10 cellular contexts compared by ENCODE assay signal in genomic region chr11:91947215-91947614, GRCh38.
DNase-seq lines count a peak whose midpoint lies in the region; ATAC-seq and TF ChIP-seq lines count a peak whose summit lies in the region.
"Had no signal": no experiment of that assay in that cellular context is flagged by ENCODE, and none has a peak within 500 bp of the region (broad histone marks: within the 10 kb centered on the region; RNA-seq: fewer than 3 reads in every experiment).

No MANE protein-coding gene starts in this region.

- H3K4me3 Mint-ChIP-seq in activated CD4-positive, alpha-beta T cell treated with anti-CD3 and anti-CD28 coated beads, Interleukin-2, amount 10 ng/mL, durations not matched to agents 7 days and 5 days, result no peak overlapping the region

- no peak overlapping the region for H3K4me3 ChIP-seq in fibroblast of pulmonary artery (replicated peaks; ENCODE audit: low read depth, low read length)
- H3K4me3 ChIP-seq in upper lobe of right lung, result no peak overlapping the region
- H3K4me3 ChIP-seq: skin epidermis had no signal

- H3K27me3 Mint-ChIP-seq in activated CD4-positive, alpha-beta T cell treated with anti-CD3 and anti-CD28 coated beads, Interleukin-2, amount 10 ng/mL, durations not matched to agents 7 days and 5 days, result no peaks in the 10 kb centered on the region

- H3K9me3 ChIP-seq in upper lobe of right lung, result no peaks in the 10 kb centered on the region

- CTCF ChIA-PET in activated CD4-positive, alpha-beta T cell treated with anti-CD3 and anti-CD28 coated beads, Interleukin-2, amount 10 ng/mL, durations not matched to agents 7 days and 5 days (lab: Charles Lee), result no interaction called here

- POLR2A ChIA-PET in activated CD4-positive, alpha-beta T cell treated with anti-CD3 and anti-CD28 coated beads, Interleukin-2, amount 10 ng/mL, durations not matched to agents 7 days and 5 days (lab: Charles Lee), result no interaction called here

- H3K4me1 Mint-ChIP-seq in activated CD4-positive, alpha-beta T cell treated with anti-CD3 and anti-CD28 coated beads, Interleukin-2, amount 10 ng/mL, durations not matched to agents 7 days and 5 days, result no peaks in the 10 kb centered on the region

- H3K27ac Mint-ChIP-seq in activated CD4-positive, alpha-beta T cell treated with anti-CD3 and anti-CD28 coated beads, Interleukin-2, amount 10 ng/mL, durations not matched to agents 7 days and 5 days, result no peak overlapping the region

- no peak overlapping the region for H3K27ac ChIP-seq in upper lobe of right lung
- H3K27ac ChIP-seq: 22Rv1, skin epidermis had no signal

- DNase-seq in NCI-H1436 (lab: John Stamatoyannopoulos, UW), result peak; percentile 15
- DNase-seq in NCI-H1436 treated with DMSO at 0.1 percent for 48 hours (lab: John Stamatoyannopoulos, UW), result no peak
- DNase-seq in NCI-H82 treated with DMSO at 0.1 percent for 48 hours (lab: John Stamatoyannopoulos, UW; ENCODE audit: unreplicated experiment), result peak; percentile 51
- DNase-seq in fibroblast of pulmonary artery (ENCODE audit: low read depth), result peak; percentile 26
- DNase-seq in upper lobe of right lung, result no peak
- no peak for DNase-seq in activated CD4-positive, alpha-beta T cell treated with anti-CD3 and anti-CD28 coated beads, Interleukin-2, amount 10 ng/mL, durations not matched to agents 7 days and 5 days
- DNase-seq in activated T-cell treated with anti-CD3 and anti-CD28 coated beads for 4 hours, result no peak

- intact Hi-C loops in upper lobe of right lung (cut with DNase I), result no loop called here

- H3K36me3 Mint-ChIP-seq in activated CD4-positive, alpha-beta T cell treated with anti-CD3 and anti-CD28 coated beads, Interleukin-2, amount 10 ng/mL, durations not matched to agents 7 days and 5 days (ENCODE audit: low read depth), result no peaks in the 10 kb centered on the region

- H3K27me3 ChIP-seq in upper lobe of right lung, result no peaks in the 10 kb centered on the region

- no peaks in the 10 kb centered on the region for H3K4me1 ChIP-seq in upper lobe of right lung

- TF ChIP-seq CTCF in fibroblast of pulmonary artery (IDR thresholded peaks at IDR 0.05; ENCODE audit: low read length, missing control alignments) (no peak), upper lobe of right lung (IDR thresholded peaks at IDR 0.05) (no peak)

- no peaks in the 10 kb centered on the region for H3K9me3 Mint-ChIP-seq in activated CD4-positive, alpha-beta T cell treated with anti-CD3 and anti-CD28 coated beads, Interleukin-2, amount 10 ng/mL, durations not matched to agents 7 days and 5 days

- ATAC-seq in upper lobe of right lung, result peak; percentile 36
- ATAC-seq in GM21423 (IDR thresholded peaks at IDR 0.05; ENCODE audit: unreplicated experiment), result no peak

- no peaks in the 10 kb centered on the region for H3K36me3 ChIP-seq in upper lobe of right lung

Comparison
In these comparisons a context has a peak if more than half of its experiments do, and no peak if none do; other contexts are left out.
1. DNase-seq: peak in NCI-H1436 (single experiment), NCI-H82 treated with DMSO at 0.1 percent for 48 hours (single experiment) and fibroblast of pulmonary artery (single experiment); none in NCI-H1436 treated with DMSO at 0.1 percent for 48 hours (single experiment), upper lobe of right lung (single experiment), activated CD4-positive, alpha-beta T cell treated with anti-CD3 and anti-CD28 coated beads, Interleukin-2, amount 10 ng/mL, durations not matched to agents 7 days and 5 days (single experiment) and activated T-cell treated with anti-CD3 and anti-CD28 coated beads for 4 hours (single experiment).